In genomic region chr18:10485475-10485874, GRCh38 we compare ENCODE assay signal across 28 cellular contexts. TPM values are rescaled to one million over a fixed set of nuclear protein-coding genes. Genes with fewer than 3 reads are reported as not detected.
"Had no signal": no experiment of that assay in that cellular context is flagged by ENCODE, and none has a peak within 500 bp of the region (broad histone marks: within the 10 kb centered on the region; RNA-seq: fewer than 3 reads in every experiment).

No MANE protein-coding gene starts in this region.

- ATAC-seq: left colon; left lung; lower lobe of right lung; naive thymus-derived CD8-positive, alpha-beta T cell; sciatic nerve; stimulated activated naive B cell treated with anti-CD40 and anti-IgM and Interleukin-4, amounts not matched to agents 10 μg/mL and 1 μg/mL and 100 μg/mL, for 72 hours; stimulated activated naive CD8-positive, alpha-beta T cell treated with anti-CD3 and anti-CD28 coated beads, Interleukin-15, Interleukin-2, amounts not matched to agents 100 U/mL and 50 U/mL, for 24 hours had no signal

- H3K4me1 ChIP-seq: lower lobe of right lung, thyroid gland had no signal

- H3K4me2 ChIP-seq: neural progenitor cell had no signal

- H3K27me3 Mint-ChIP-seq: naive thymus-derived CD8-positive, alpha-beta T cell; stimulated activated naive B cell treated with anti-CD40 and anti-IgM and Interleukin-4, amounts not matched to agents 10 μg/mL and 1 μg/mL and 100 μg/mL, for 72 hours had no signal

- H3K9me3 ChIP-seq: left lung, lower lobe of right lung, ovary, right atrium auricular region, stomach, testis, thyroid gland, transverse colon, upper lobe of left lung, vagina had no signal

- H3K9me3 Mint-ChIP-seq: immature natural killer cell; naive thymus-derived CD8-positive, alpha-beta T cell; nephron; stimulated activated naive B cell treated with anti-CD40 and anti-IgM and Interleukin-4, amounts not matched to agents 10 μg/mL and 1 μg/mL and 100 μg/mL, for 72 hours had no signal

- H3K36me3 ChIP-seq: neural progenitor cell, ovary, transverse colon had no signal

- H3K36me3 Mint-ChIP-seq: immature natural killer cell; naive thymus-derived CD8-positive, alpha-beta T cell had no signal

- H3K27me3 ChIP-seq: left lung, neural progenitor cell, ovary, right atrium auricular region, stomach, testis, thyroid gland, transverse colon, upper lobe of left lung, vagina had no signal

- H3K4me3 ChIP-seq: left lung, lower lobe of right lung, neural progenitor cell, ovary, right atrium auricular region, skin epidermis, stomach, testis, thyroid gland, transverse colon, upper lobe of left lung, vagina had no signal

- H2AFZ ChIP-seq: neural progenitor cell had no signal

- H3K4me3 Mint-ChIP-seq: immature natural killer cell; naive thymus-derived CD8-positive, alpha-beta T cell; nephron; neural progenitor cell; stimulated activated naive B cell treated with anti-CD40 and anti-IgM and Interleukin-4, amounts not matched to agents 10 μg/mL and 1 μg/mL and 100 μg/mL, for 72 hours had no signal

- DNase-seq: hippocampal formation; immature natural killer cell; kidney; left colon; left lung; lower lobe of right lung; mammary epithelial cell; mesenchymal stem cell; naive thymus-derived CD8-positive, alpha-beta T cell; ovary; stimulated activated CD4-positive, alpha-beta T cell treated with anti-CD3 and anti-CD28 coated beads, Interleukin-12 subunit alpha, Interleukin-12 subunit beta, amount 100 ng/mL, for 4 hours; stimulated activated CD4-positive, alpha-beta T cell treated with anti-CD3 and anti-CD28 coated beads, Interleukin-15, amount 100 ng/mL, for 24 hours; stimulated activated CD4-positive, alpha-beta T cell treated with anti-CD3 and anti-CD28 coated beads, Interleukin-2, amount 100 ng/mL, for 24 hours; stimulated activated CD4-positive, alpha-beta T cell treated with anti-CD3 and anti-CD28 coated beads, Interleukin-4, amount 100 ng/mL, for 1 hour; stimulated activated naive B cell treated with anti-CD40 and anti-IgM and Interleukin-4, amounts not matched to agents 10 μg/mL and 1 μg/mL and 100 μg/mL, for 72 hours; stimulated activated naive CD8-positive, alpha-beta T cell treated with anti-CD3 and anti-CD28 coated beads, Interleukin-15, Interleukin-2, amounts not matched to agents 100 U/mL and 50 U/mL, for 24 hours; stomach; testis; thyroid gland; transverse colon had no signal

- H3K27ac ChIP-seq: left lung, lower lobe of right lung, neural progenitor cell, ovary, right atrium auricular region, skin epidermis, stomach, testis, thyroid gland, transverse colon, upper lobe of left lung, vagina had no signal

- H3K9ac ChIP-seq: neural progenitor cell had no signal

- H3K27ac Mint-ChIP-seq: immature natural killer cell; naive thymus-derived CD8-positive, alpha-beta T cell; nephron; neural progenitor cell; progenitor cell of endocrine pancreas; stimulated activated naive B cell treated with anti-CD40 and anti-IgM and Interleukin-4, amounts not matched to agents 10 μg/mL and 1 μg/mL and 100 μg/mL, for 72 hours had no signal

RNA-seq across cellular contexts. Expression of gene APCDD1, which starts 31.0 kb away (rescaled TPM):
- total RNA-seq: naive thymus-derived CD8-positive, alpha-beta T cell had no signal
